ENCODE assay signal across 17 cellular contexts in genomic region chr3:55770077-55770476, GRCh38.
DNase-seq lines count a peak whose midpoint lies in the region; ATAC-seq, FAIRE-seq and TF ChIP-seq lines count a peak whose summit lies in the region.
"Had no signal": no experiment of that assay in that cellular context is flagged by ENCODE, and none has a peak within 500 bp of the region (broad histone marks: within the 10 kb centered on the region; RNA-seq: fewer than 3 reads in every experiment).

No MANE protein-coding gene starts in this region.

- no peak overlapping the region for H2BK5ac ChIP-seq in H1 (ENCODE audit: low read depth, low read length)

- peak; percentile 24 to 37; a peak in 3 of 4 replicates for TF ChIP-seq CTCF in GM23338 (conservative IDR thresholded peaks at IDR 0.05; ENCODE audit: low read depth in 2 of 2)
- TF ChIP-seq CTCF in Loucy (conservative IDR thresholded peaks at IDR 0.05; ENCODE audit: low read length) = peak; percentile 22
- peak; percentile 7 to 35 (median 26); a peak in 2 of 4 replicates for TF ChIP-seq CTCF in H1 (IDR thresholded peaks at IDR 0.05; ENCODE audit: control extremely low read depth in 1 of 3, insufficient read depth in 1 of 3, low read depth in 1 of 3, low read length in 3 of 3)
- no peak for TF ChIP-seq CTCF in PC-9 (conservative IDR thresholded peaks at IDR 0.05)

- no peak overlapping the region for H3K14ac ChIP-seq in H1 (ENCODE audit: insufficient read length)

- H3K9me2 ChIP-seq in GM23338 (ENCODE audit: insufficient read depth) (no peaks in the 10 kb centered on the region), Loucy (replicated peaks; ENCODE audit: low read depth, low read length) (no peaks in the 10 kb centered on the region), PC-9 (ENCODE audit: insufficient read depth) (no peaks in the 10 kb centered on the region)

- H3K4me1 Mint-ChIP-seq in GM23338 = no peaks in the 10 kb centered on the region
- H3K4me1 Mint-ChIP-seq in stimulated activated naive CD8-positive, alpha-beta T cell treated with anti-CD3 and anti-CD28 coated beads, Interleukin-15, amount 100 ng/mL, for 72 hours = no peaks in the 10 kb centered on the region
- H3K4me1 Mint-ChIP-seq: CD14-positive monocyte; CD4-positive, alpha-beta memory T cell had no signal

- H3K27me3 ChIP-seq in GM23338 (ENCODE audit: insufficient read depth) = no peaks in the 10 kb centered on the region
- H3K27me3 ChIP-seq in Loucy (ENCODE audit: insufficient read depth, low read length, poor library complexity, severe bottlenecking) = no peaks in the 10 kb centered on the region
- H3K27me3 ChIP-seq in H1 (replicated peaks in 1 of 4; ENCODE audit: control insufficient read depth in 3 of 4, extremely low read depth in 1 of 4, insufficient read depth in 3 of 4, low read length in 3 of 4) = no peaks in the 10 kb centered on the region
- H3K27me3 ChIP-seq in HAP-1 (ENCODE audit: low read depth) = no peaks in the 10 kb centered on the region
- H3K27me3 ChIP-seq in PC-9 (ENCODE audit: insufficient read depth, low read depth) = no peaks in the 10 kb centered on the region
- H3K27me3 ChIP-seq: BLaER1 had no signal

- H3K27ac ChIP-seq in GM23338 (ENCODE audit: low read depth) (no peak overlapping the region), H1 (ENCODE audit: low read depth, low read length) (no peak overlapping the region), PC-9 (no peak overlapping the region)
- H3K27ac ChIP-seq: BLaER1, HL-60 had no signal

- H3F3A ChIP-seq in GM23338 (replicated peaks; ENCODE audit: low read depth) (no peaks in the 10 kb centered on the region), Loucy (ENCODE audit: low read depth) (no peaks in the 10 kb centered on the region), PC-9 (ENCODE audit: insufficient read depth, low read depth) (no peaks in the 10 kb centered on the region)

- H2BK120ac ChIP-seq in H1 (replicated peaks; ENCODE audit: low read depth, low read length) = no peak overlapping the region

- H4K8ac ChIP-seq in H1 (ENCODE audit: extremely low read depth, insufficient read depth, low read length) = no peak overlapping the region

- H2BK15ac ChIP-seq in H1 (ENCODE audit: low read length) = no peak overlapping the region

- H3K27me3 Mint-ChIP-seq in GM23338 (ENCODE audit: insufficient read depth, low read depth, poor library complexity) = no peaks in the 10 kb centered on the region
- no peaks in the 10 kb centered on the region for H3K27me3 Mint-ChIP-seq in stimulated activated naive CD8-positive, alpha-beta T cell treated with anti-CD3 and anti-CD28 coated beads, Interleukin-15, amount 100 ng/mL, for 72 hours
- H3K27me3 Mint-ChIP-seq: CD4-positive, alpha-beta memory T cell had no signal

- H3K36me3 ChIP-seq in GM23338 (ENCODE audit: insufficient read depth) = no peaks in the 10 kb centered on the region
- no peaks in the 10 kb centered on the region for H3K36me3 ChIP-seq in Loucy (ENCODE audit: insufficient read depth, low read length)
- H3K36me3 ChIP-seq in H1 (ENCODE audit: control insufficient read depth in 2 of 4, insufficient read depth in 4 of 4, low read length in 3 of 4) = no peaks in the 10 kb centered on the region
- H3K36me3 ChIP-seq in HAP-1 (replicated peaks) = no peaks in the 10 kb centered on the region
- no peaks in the 10 kb centered on the region for H3K36me3 ChIP-seq in PC-9 (ENCODE audit: low read depth)
- H3K36me3 ChIP-seq: BLaER1 had no signal

- H3K79me2 ChIP-seq in GM23338 (replicated peaks; ENCODE audit: insufficient read depth) = no peaks in the 10 kb centered on the region
- H3K79me2 ChIP-seq in Loucy (ENCODE audit: insufficient read depth, low read length) = no peaks in the 10 kb centered on the region
- no peaks in the 10 kb centered on the region for H3K79me2 ChIP-seq in H1 (ENCODE audit: control insufficient read depth in 1 of 2, insufficient read depth in 2 of 2, low read length in 2 of 2)
- H3K79me2 ChIP-seq in PC-9 (ENCODE audit: low read depth) = no peaks in the 10 kb centered on the region

- H3K27ac Mint-ChIP-seq in GM23338 = no peak overlapping the region
- no peak overlapping the region for H3K27ac Mint-ChIP-seq in stimulated activated naive CD8-positive, alpha-beta T cell treated with anti-CD3 and anti-CD28 coated beads, Interleukin-15, amount 100 ng/mL, for 72 hours
- H3K27ac Mint-ChIP-seq: CD14-positive monocyte; CD4-positive, alpha-beta memory T cell had no signal

- H3K56ac ChIP-seq in H1 (replicated peaks; ENCODE audit: insufficient read length, low read depth, low read length) = no peak overlapping the region

- no peak overlapping the region for H2BK12ac ChIP-seq in H1 (ENCODE audit: low read depth, low read length)

- no peaks in the 10 kb centered on the region for H3K9me3 Mint-ChIP-seq in GM23338
- H3K9me3 Mint-ChIP-seq in stimulated activated naive CD8-positive, alpha-beta T cell treated with anti-CD3 and anti-CD28 coated beads, Interleukin-15, amount 100 ng/mL, for 72 hours = peaks cover 0 to 8% of the 10 kb centered on the region in 2 donors

- H2AFZ ChIP-seq in GM23338 (no peak overlapping the region), Loucy (ENCODE audit: low read length) (no peak overlapping the region), H1 (ENCODE audit: low read length) (no peak overlapping the region), PC-9 (no peak overlapping the region)

- in situ Hi-C loops in HAP-1 (cut with MboI; ENCODE audit: low sequenced_read_pairs) = no loop called here

- H3K79me1 ChIP-seq in H1 (ENCODE audit: low read depth, low read length) = no peaks in the 10 kb centered on the region

- H4K20me1 ChIP-seq in GM23338 (replicated peaks; ENCODE audit: insufficient read depth) (no peaks in the 10 kb centered on the region), Loucy (ENCODE audit: insufficient read depth, low read length, poor library complexity, severe bottlenecking) (no peaks in the 10 kb centered on the region), H1 (replicated peaks in 1 of 2; ENCODE audit: control insufficient read depth in 1 of 2, insufficient read depth in 2 of 2, low read length in 2 of 2) (no peaks in the 10 kb centered on the region), PC-9 (ENCODE audit: insufficient read depth) (no peaks in the 10 kb centered on the region)
- H4K20me1 ChIP-seq: BLaER1 had no signal

- no peak overlapping the region for H4K5ac ChIP-seq in H1 (ENCODE audit: insufficient read length, low read depth, low read length)

- no peak overlapping the region for H3K4ac ChIP-seq in H1 (replicated peaks; ENCODE audit: insufficient read length, low read depth, low read length)

- H3K23me2 ChIP-seq in H1 (ENCODE audit: low read depth, low read length) = no peaks in the 10 kb centered on the region

- TF ChIP-seq EP300 in H1 (IDR thresholded peaks at IDR 0.05; ENCODE audit: borderline replicate concordance in 1 of 2, low read depth in 2 of 2, low read length in 2 of 2) = no peak

- no peak overlapping the region for H3K23ac ChIP-seq in H1 (ENCODE audit: insufficient read length)

- BruUV-seq in PC-9 (replicated peaks; lab: Mats Ljungman, UMichigan) = no TSS peak

- ATAC-seq in GM23338 = peak; percentile 59
- no peak for ATAC-seq in stimulated activated naive CD8-positive, alpha-beta T cell treated with anti-CD3 and anti-CD28 coated beads, Interleukin-15, amount 100 ng/mL, for 72 hours
- ATAC-seq in GM18498 (IDR thresholded peaks at IDR 0.05; ENCODE audit: unreplicated experiment) = no peak

- H2AK5ac ChIP-seq in H1 (ENCODE audit: low read depth, low read length) = no peak overlapping the region

- H3K9ac ChIP-seq in Loucy (ENCODE audit: low read depth, low read length, poor library complexity, severe bottlenecking) = no peak overlapping the region
- H3K9ac ChIP-seq in H1 (replicated peaks in 1 of 4; ENCODE audit: extremely low read depth in 1 of 4, low read depth in 3 of 4, low read length in 3 of 4) = no peak overlapping the region
- H3K9ac ChIP-seq: BLaER1 had no signal

- no peak overlapping the region for H3K4me2 ChIP-seq in GM23338
- no peak overlapping the region for H3K4me2 ChIP-seq in Loucy (ENCODE audit: low read depth, low read length, poor library complexity, severe bottlenecking)
- no peak overlapping the region for H3K4me2 ChIP-seq in H1 (ENCODE audit: insufficient read depth in 1 of 2, low read depth in 2 of 2, low read length in 2 of 2)
- H3K4me2 ChIP-seq in PC-9 = no peak overlapping the region
- H3K4me2 ChIP-seq: BLaER1 had no signal

- FAIRE-seq in H1 (lab: Jason Lieb, UNC) = no peak
- FAIRE-seq: GM12892 had no signal

- H3K36me3 Mint-ChIP-seq in GM23338 (ENCODE audit: low read depth) = no peaks in the 10 kb centered on the region
- H3K36me3 Mint-ChIP-seq: CD14-positive monocyte; CD4-positive, alpha-beta memory T cell had no signal

- TF ChIP-seq POLR2A in H1 (IDR thresholded peaks at IDR 0.05; ENCODE audit: control extremely low read depth in 1 of 2, low read depth in 2 of 2, low read length in 2 of 2) = no peak

- H3K4me1 ChIP-seq in GM23338 (ENCODE audit: insufficient read depth) (no peaks in the 10 kb centered on the region), Loucy (ENCODE audit: insufficient read depth, low read length, poor library complexity, severe bottlenecking) (no peaks in the 10 kb centered on the region), H1 (replicated peaks in 1 of 4; ENCODE audit: control insufficient read depth in 3 of 4, insufficient read depth in 4 of 4, low read length in 3 of 4) (no peaks in the 10 kb centered on the region), HAP-1 (no peaks in the 10 kb centered on the region), PC-9 (replicated peaks; ENCODE audit: insufficient read depth) (no peaks in the 10 kb centered on the region)
- H3K4me1 ChIP-seq: BLaER1 had no signal

- no peaks in the 10 kb centered on the region for H3K9me3 ChIP-seq in Loucy (ENCODE audit: insufficient read depth, low read depth, low read length)
- no peaks in the 10 kb centered on the region for H3K9me3 ChIP-seq in H1 (ENCODE audit: insufficient read depth in 2 of 2, low read depth in 1 of 2, low read length in 1 of 2)
- no peaks in the 10 kb centered on the region for H3K9me3 ChIP-seq in HAP-1
- H3K9me3 ChIP-seq in PC-9 (ENCODE audit: insufficient read depth, low read depth) = no peaks in the 10 kb centered on the region
- H3K9me3 ChIP-seq: BLaER1 had no signal

- peak; percentile 39 to 55 for TF ChIP-seq RAD21 in H1 (IDR thresholded peaks at IDR 0.05 in 1 of 2, conservative IDR thresholded peaks at IDR 0.05 in 1 of 2; ENCODE audit: low read depth in 2 of 2, low read length in 2 of 2)

- H3K4me3 Mint-ChIP-seq in GM23338 = no peak overlapping the region
- no peak overlapping the region for H3K4me3 Mint-ChIP-seq in stimulated activated naive CD8-positive, alpha-beta T cell treated with anti-CD3 and anti-CD28 coated beads, Interleukin-15, amount 100 ng/mL, for 72 hours
- H3K4me3 Mint-ChIP-seq: CD14-positive monocyte; CD4-positive, alpha-beta memory T cell had no signal

- WGBS in H1 (ENCODE audit: extremely low coverage in 1 of 2, insufficient coverage in 1 of 2, insufficient read length in 1 of 2, insufficient replicate concordance in 2 of 2, low coverage in 1 of 2, low lambda C conversion rate in 2 of 2, missing lambda C conversion rate in 1 of 2), 2 experiments = 93% methylated on average over 1 of the region's 1 CpG; no CpG with 5 or more reads in 1 of the 2 experiments

- CTCF ChIA-PET in H1 (lab: Charles Lee; ENCODE audit: partially characterized antibody) = interaction anchor here (0.7 to 1.6 kb wide), 5 partner anchors 22 to 160 kb away, joined by 3 read pairs; no protein-coding TSS in a partner anchor
- CTCF ChIA-PET in PC-9 (lab: Charles Lee) = no interaction called here

- H3K4me3 ChIP-seq in GM23338 (no peak overlapping the region), Loucy (ENCODE audit: low read length, poor library complexity, severe bottlenecking) (no peak overlapping the region), H1 (ENCODE audit: extremely low read depth in 1 of 4, insufficient read depth in 2 of 4, low read depth in 3 of 4, low read length in 4 of 4) (no peak overlapping the region), HAP-1 (no peak overlapping the region), PC-9 (no peak overlapping the region)
- H3K4me3 ChIP-seq: BLaER1 had no signal

- no peak overlapping the region for H3K18ac ChIP-seq in H1 (ENCODE audit: extremely low read depth, low read length)

- intact Hi-C loops in PC-9 (cut with micrococcal nuclease; ENCODE audit: unreplicated experiment) = no loop called here

- DNase-seq in GM23338 (ENCODE audit: low spot score) (peak; percentile 6), H1 (ENCODE audit: low read depth in 1 of 2, low spot score in 2 of 2) (no peak), foreskin melanocyte (peak; percentile 3), HAP-1 (ENCODE audit: low spot score in 2 of 2) (no peak), PC-9 (no peak)
- DNase-seq in stimulated activated naive CD8-positive, alpha-beta T cell treated with anti-CD3 and anti-CD28 coated beads, Interleukin-15, amount 100 ng/mL, for 72 hours = no peak
- DNase-seq: 8988T; CD4-positive, alpha-beta memory T cell; DMS153; DMS79; GDM1 had no signal

- no peak overlapping the region for H4K91ac ChIP-seq in H1 (replicated peaks; ENCODE audit: insufficient read length, low read length)

- POLR2A ChIA-PET in H1 (lab: Charles Lee; ENCODE audit: partially characterized antibody) (no interaction called here), PC-9 (lab: Charles Lee; ENCODE audit: unreplicated experiment) (no interaction called here)

- no peak overlapping the region for H2BK20ac ChIP-seq in H1 (ENCODE audit: low read length)

Comparison
In these comparisons a context has a peak if more than half of its experiments do, and no peak if none do; other contexts are left out.
1. DNase-seq: peak in GM23338 (single experiment) and foreskin melanocyte (single experiment); none in H1 (0 of 2), stimulated activated naive CD8-positive, alpha-beta T cell treated with anti-CD3 and anti-CD28 coated beads, Interleukin-15, amount 100 ng/mL, for 72 hours (0 of 2), HAP-1 (0 of 2) and PC-9 (0 of 2).